ENCODE assay signal across 12 cellular contexts in the genomic region with DNA sequence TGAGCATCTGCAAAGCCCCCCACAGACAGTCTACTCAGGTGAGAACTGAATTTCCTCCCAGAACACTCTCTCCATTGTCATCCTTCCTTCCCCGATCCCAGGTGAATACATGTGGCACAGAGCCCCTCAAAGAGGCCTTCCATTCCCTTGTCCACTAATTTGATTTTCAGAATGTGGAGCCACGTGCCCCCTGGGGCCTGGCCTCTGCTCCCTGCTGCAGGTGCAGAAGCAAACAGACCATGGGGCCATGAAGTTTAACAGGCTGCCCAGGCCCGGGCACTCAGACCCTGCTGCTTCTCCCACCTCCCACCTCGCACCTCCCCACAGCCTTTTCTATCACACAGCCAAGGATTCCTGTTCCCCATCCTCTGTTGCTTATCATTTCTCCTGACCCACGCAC.
DNase-seq lines count a peak whose midpoint lies in the region; ATAC-seq, FAIRE-seq and TF ChIP-seq lines count a peak whose summit lies in the region.
"Had no signal": no experiment of that assay in that cellular context is flagged by ENCODE, and none has a peak within 500 bp of the region (broad histone marks: within the 10 kb centered on the region; RNA-seq: fewer than 3 reads in every experiment).

No MANE protein-coding gene starts in this region.

- H3K36me3 Mint-ChIP-seq in CD14-positive monocyte (no peaks in the 10 kb centered on the region), astrocyte (ENCODE audit: low read depth, unreplicated experiment) (no peaks in the 10 kb centered on the region), naive B cell (no peaks in the 10 kb centered on the region)

- DNase-seq in CD14-positive monocyte (ENCODE audit: low spot score) (no peak), astrocyte (ENCODE audit: low read depth) (no peak), naive B cell (no peak), WERI-Rb-1 (no peak)
- DNase-seq: activated gamma-delta T cell, foreskin melanocyte, NCI-H446 treated with DMSO at 0.1 percent for 48 hours, nucleus accumbens had no signal

- no peak for FAIRE-seq in astrocyte (lab: Jason Lieb, UNC)

- H3K36me3 ChIP-seq in HUES64 (ENCODE audit: insufficient read depth, low read length) (no peaks in the 10 kb centered on the region), astrocyte (ENCODE audit: insufficient read depth, low read length) (no peaks in the 10 kb centered on the region), WERI-Rb-1 (no peaks in the 10 kb centered on the region)

- intact Hi-C loops in CD14-positive monocyte (cut with micrococcal nuclease), result loop anchor here (5.0 to 10.0 kb wide), 4 partner anchors 35 to 128 kb away; no protein-coding TSS in a partner anchor

- H3K27ac Mint-ChIP-seq in CD14-positive monocyte (peak overlapping the region; percentile 89 to 98 (median 95)), astrocyte (ENCODE audit: unreplicated experiment) (peak overlapping the region; percentile 67), naive B cell (peak overlapping the region in 2 of 6 donors; percentile 2 to 93)

- no peak overlapping the region for H2AFZ ChIP-seq in astrocyte (ENCODE audit: low read depth, low read length)

- no peaks in the 10 kb centered on the region for H3K27me3 Mint-ChIP-seq in CD14-positive monocyte (ENCODE audit: low read depth in 3 of 3)
- H3K27me3 Mint-ChIP-seq in astrocyte (ENCODE audit: low read depth, unreplicated experiment), result peaks cover 5% of the 10 kb centered on the region
- peaks cover 0 to 21% (median 14%) of the 10 kb centered on the region in 3 donors for H3K27me3 Mint-ChIP-seq in naive B cell

- H3K27ac ChIP-seq in HUES64 (ENCODE audit: low read depth, low read length), result peak overlapping the region; percentile 68; the same call in 1 of the 2 replicates
- no peak overlapping the region for H3K27ac ChIP-seq in astrocyte (ENCODE audit: low read depth, low read length)
- no peak overlapping the region for H3K27ac ChIP-seq in WERI-Rb-1

- peak overlapping the region in 1 of 2 donors; percentile 84 for H3K4me3 Mint-ChIP-seq in CD14-positive monocyte
- H3K4me3 Mint-ChIP-seq in astrocyte (ENCODE audit: unreplicated experiment), result no peak overlapping the region
- peak overlapping the region in 5 of 8 donors; percentile 37 to 93 (median 79) for H3K4me3 Mint-ChIP-seq in naive B cell

- H3K4me1 ChIP-seq in HUES64 (ENCODE audit: insufficient read depth, low read length) (peaks cover 49% of the 10 kb centered on the region), astrocyte (ENCODE audit: insufficient read depth, low read length) (peaks cover 6% of the 10 kb centered on the region)

- 33% methylated on average over 5 of the region's 5 CpGs for WGBS in HUES64

- 0 out of 2 replicates have a peak overlapping the region, but pooled peaks have one; percentile 29 for H3K9ac ChIP-seq in HUES64 (ENCODE audit: low read depth, low read length)
- no peak overlapping the region for H3K9ac ChIP-seq in astrocyte (ENCODE audit: low read length)

- TF ChIP-seq CTCF in CD14-positive monocyte (IDR thresholded peaks at IDR 0.05) (no peak), astrocyte (IDR thresholded peaks at IDR 0.05; ENCODE audit: insufficient read depth, low read depth, low read length) (no peak), WERI-Rb-1 (IDR thresholded peaks at IDR 0.05; ENCODE audit: low read depth, low read length) (no peak)

- no peaks in the 10 kb centered on the region for H4K20me1 ChIP-seq in astrocyte (ENCODE audit: insufficient read depth, low read length)

- H3K4me2 ChIP-seq in astrocyte (ENCODE audit: low read length), result no peak overlapping the region

- H3K9me3 ChIP-seq in HUES64 (ENCODE audit: insufficient read depth, low read depth, low read length) (no peaks in the 10 kb centered on the region), astrocyte (ENCODE audit: insufficient read depth, low read depth, low read length) (no peaks in the 10 kb centered on the region), WERI-Rb-1 (ENCODE audit: severe bottlenecking) (no peaks in the 10 kb centered on the region)

- H3K27me3 ChIP-seq in HUES64 (ENCODE audit: insufficient read depth, low read length), result no peaks in the 10 kb centered on the region
- H3K27me3 ChIP-seq in astrocyte (ENCODE audit: insufficient read depth, low read length), result no peaks in the 10 kb centered on the region
- H3K27me3 ChIP-seq in WERI-Rb-1 (ENCODE audit: insufficient read depth, low read depth, severe bottlenecking), result no peaks in the 10 kb centered on the region

- no peak for ATAC-seq in naive B cell (ENCODE audit: low read depth in 2 of 2)
- ATAC-seq in HG02798 (IDR thresholded peaks at IDR 0.05; ENCODE audit: poor library complexity, unreplicated experiment), result no peak
- no peak for ATAC-seq in GM19328 (IDR thresholded peaks at IDR 0.05; ENCODE audit: unreplicated experiment)
- ATAC-seq in HG03565 (IDR thresholded peaks at IDR 0.05; ENCODE audit: unreplicated experiment), result no peak

- peak overlapping the region; percentile 12 for H3K4me3 ChIP-seq in HUES64 (ENCODE audit: low read length)
- H3K4me3 ChIP-seq in astrocyte (ENCODE audit: insufficient read depth, low read depth, low read length), result no peak overlapping the region
- no peak overlapping the region for H3K4me3 ChIP-seq in WERI-Rb-1 (ENCODE audit: low read depth, low read length)

- no peaks in the 10 kb centered on the region for H3K79me2 ChIP-seq in astrocyte (ENCODE audit: insufficient read depth, low read length)

- peaks cover 96% of the 10 kb centered on the region for H3K4me1 Mint-ChIP-seq in CD14-positive monocyte
- H3K4me1 Mint-ChIP-seq in astrocyte (ENCODE audit: low read depth, unreplicated experiment), result peaks cover 16% of the 10 kb centered on the region
- H3K4me1 Mint-ChIP-seq in naive B cell, result peaks cover 9 to 12% (median 11%) of the 10 kb centered on the region in 3 donors

- no peaks in the 10 kb centered on the region for H3K9me3 Mint-ChIP-seq in CD14-positive monocyte
- H3K9me3 Mint-ChIP-seq in astrocyte (ENCODE audit: unreplicated experiment), result no peaks in the 10 kb centered on the region
- peaks cover 0 to 1% (median 0%) of the 10 kb centered on the region in 7 donors for H3K9me3 Mint-ChIP-seq in naive B cell
